ENCODE assay signal across 8 cellular contexts in the genomic region with DNA sequence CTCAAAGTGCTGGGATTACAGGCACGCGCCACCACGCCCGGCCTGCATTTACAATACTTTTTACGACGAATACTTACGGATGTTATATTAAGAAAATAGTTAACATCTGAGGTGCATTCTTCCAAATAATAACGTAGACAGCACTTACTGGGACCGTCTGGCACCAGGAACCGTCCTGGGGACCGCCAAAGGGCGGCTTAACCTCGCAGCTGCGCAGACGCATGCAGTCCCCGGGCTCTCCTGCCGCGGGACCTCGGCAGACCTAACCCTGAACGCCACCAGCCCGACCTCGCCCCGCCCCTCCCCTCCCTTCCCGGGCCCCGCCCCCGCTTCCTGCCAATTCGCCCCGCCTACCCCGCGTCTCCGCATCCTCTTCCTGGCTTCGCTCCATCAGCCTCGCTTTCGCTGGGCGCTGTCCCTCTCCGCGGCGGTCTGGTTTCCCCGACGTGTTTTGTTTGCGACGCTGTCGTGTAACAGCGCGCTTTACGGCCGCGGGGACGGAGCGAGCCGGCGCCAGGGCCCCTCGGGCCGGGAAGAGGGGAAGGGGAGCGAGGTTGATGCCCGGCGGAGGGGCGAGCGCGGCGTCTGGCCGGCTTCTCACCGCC. TPM values are rescaled to one million over a fixed set of nuclear protein-coding genes. Genes with fewer than 3 reads are reported as not detected.
A peak's percentile ranks its signal among the peaks of the same experiment; 100 is the strongest.
DNase-seq lines count a peak whose midpoint lies in the region; ATAC-seq and TF ChIP-seq lines count a peak whose summit lies in the region.

Gene CNOT11 (plus strand): TSS at position 479 of the 605 bp plus-strand sequence. CDS start 79 bp downstream, at position 558.

- H3K36me3 Mint-ChIP-seq in T-helper 2 cell treated with Interferon-gamma antibody and Interleukin-4, amounts not matched to agents 5 μg/mL and 100 μg/mL, for 36 hours (ENCODE audit: low read depth) = peaks cover 20% of the 10 kb centered on the region

- no peaks in the 10 kb centered on the region for H3K27me3 Mint-ChIP-seq in T-helper 2 cell treated with Interferon-gamma antibody and Interleukin-4, amounts not matched to agents 5 μg/mL and 100 μg/mL, for 36 hours (ENCODE audit: low read depth)

- no peaks in the 10 kb centered on the region for H3K9me3 Mint-ChIP-seq in T-helper 2 cell treated with Interferon-gamma antibody and Interleukin-4, amounts not matched to agents 5 μg/mL and 100 μg/mL, for 36 hours

- peaks cover 4 to 11% of the 10 kb centered on the region in 2 donors for H3K4me1 ChIP-seq in ascending aorta

- H3K4me1 Mint-ChIP-seq in T-helper 2 cell treated with Interferon-gamma antibody and Interleukin-4, amounts not matched to agents 5 μg/mL and 100 μg/mL, for 36 hours (ENCODE audit: low read depth) = peaks cover 33% of the 10 kb centered on the region

- no peaks in the 10 kb centered on the region for H3K9me3 ChIP-seq in ascending aorta

- peak; percentile 94 to 99 for DNase-seq in NCI-H1930 (lab: John Stamatoyannopoulos, UW)
- peak; percentile 97 for DNase-seq in T-helper 2 cell treated with Interferon-gamma antibody and Interleukin-4, amounts not matched to agents 5 μg/mL and 100 μg/mL, for 36 hours (ENCODE audit: low spot score)
- peak; percentile 93 to 99 for DNase-seq in ascending aorta (ENCODE audit: low spot score in 2 of 2)
- peak; percentile 92 for DNase-seq in hepatic stellate cell (ENCODE audit: low spot score)
- peak; percentile 91 for DNase-seq in renal cortical epithelial cell (ENCODE audit: low read depth)
- DNase-seq in cortex of kidney (lab: John Stamatoyannopoulos, UW) = no peak

- H3K27ac ChIP-seq in ascending aorta = peak within 1 kb of the TSS; percentile 90 to 97

- peaks cover 0 to 2% of the 10 kb centered on the region in 2 donors for H3K36me3 ChIP-seq in ascending aorta

- peak in 1 of 3 experiments; percentile 25 for TF ChIP-seq CTCF in ascending aorta (IDR thresholded peaks at IDR 0.05)

- intact Hi-C loops in ascending aorta (cut with DNase I) = loop anchor here (1.0 to 10.0 kb wide), 4 partner anchors 56 to 688 kb away; partner anchors contain the start of genes PDCL3, RNF149, RPL31 and TBC1D8

- H3K4me3 Mint-ChIP-seq in T-helper 2 cell treated with Interferon-gamma antibody and Interleukin-4, amounts not matched to agents 5 μg/mL and 100 μg/mL, for 36 hours = peak within 1 kb of the TSS; percentile 98

- H3K27ac Mint-ChIP-seq in T-helper 2 cell treated with Interferon-gamma antibody and Interleukin-4, amounts not matched to agents 5 μg/mL and 100 μg/mL, for 36 hours = peak within 1 kb of the TSS; percentile 98

- no peaks in the 10 kb centered on the region for H3K27me3 ChIP-seq in ascending aorta

- peak within 1 kb of the TSS; percentile 83 to 95 for H3K4me3 ChIP-seq in ascending aorta

- ATAC-seq in GM18502 (IDR thresholded peaks at IDR 0.05; ENCODE audit: poor library complexity, unreplicated experiment) (peak; percentile 89), HG02970 (IDR thresholded peaks at IDR 0.05; ENCODE audit: low FRiP score, unreplicated experiment) (peak; percentile 83)

RNA-seq across cellular contexts. Expression of gene CNOT11, which starts in this region (rescaled TPM):
- total RNA-seq in ascending aorta = 32.5 TPM
- total RNA-seq in renal cortical epithelial cell = 37.0 and 39.4 TPM in 2 replicates
